Comparison of ENCODE assay signal across 14 cellular contexts in the genomic region with DNA sequence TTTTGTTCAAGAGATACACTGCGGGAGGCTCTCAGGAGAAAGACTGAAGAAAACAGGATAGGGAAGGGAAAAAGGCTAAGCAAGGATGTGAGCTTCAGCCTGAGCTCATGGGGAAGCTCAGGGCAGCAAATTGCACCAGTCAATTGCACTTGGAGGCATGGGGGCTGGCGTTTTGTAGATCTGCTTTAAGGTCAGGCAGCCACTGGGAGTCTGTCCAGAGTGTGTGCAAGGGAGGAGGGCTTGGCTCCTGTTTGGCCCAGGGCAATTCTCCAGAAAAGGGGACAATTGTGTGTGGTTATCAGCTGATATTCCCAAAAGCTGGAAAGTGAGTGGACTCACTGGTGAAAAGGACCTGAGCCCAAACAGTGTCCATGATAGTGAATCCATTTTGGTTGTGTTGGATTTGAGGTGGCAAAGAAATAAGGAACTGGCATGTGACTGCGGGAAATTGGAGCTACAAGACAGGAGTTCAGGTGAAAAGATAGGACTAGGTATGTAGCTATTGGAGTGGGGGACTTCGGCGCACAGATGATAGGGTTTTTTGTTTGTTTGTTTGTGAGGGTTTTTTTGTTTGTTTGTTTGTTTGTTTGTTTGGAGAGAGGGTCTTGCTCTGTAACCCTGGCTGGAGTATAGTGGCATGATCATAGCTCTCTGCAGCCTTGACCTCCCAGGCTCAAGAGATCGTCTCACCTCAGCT. TPM values are rescaled to one million over a fixed set of nuclear protein-coding genes. Genes with fewer than 3 reads are reported as not detected.
A peak's percentile ranks its signal among the peaks of the same experiment; 100 is the strongest.
DNase-seq lines count a peak whose midpoint lies in the region; ATAC-seq and TF ChIP-seq lines count a peak whose summit lies in the region.
"Had no signal": no experiment of that assay in that cellular context is flagged by ENCODE, and none has a peak within 500 bp of the region (broad histone marks: within the 10 kb centered on the region; RNA-seq: fewer than 3 reads in every experiment).

No MANE protein-coding gene starts in this region.

- H3K4me1 ChIP-seq in left ventricle myocardium inferior (peaks cover 54% of the 10 kb centered on the region), esophagus squamous epithelium (peaks cover 0 to 49% (median 29%) of the 10 kb centered on the region in 3 donors)

- intact Hi-C loops in activated naive CD4-positive, alpha-beta T cell treated with anti-CD3 and anti-CD28 coated beads for 36 hours (cut with micrococcal nuclease): no loop called here
- intact Hi-C loops in left ventricle myocardium inferior (cut with micrococcal nuclease): no loop called here
- intact Hi-C loops in esophagus squamous epithelium (cut with DNase I): no loop called here

- TF ChIP-seq CTCF in left ventricle myocardium inferior (IDR thresholded peaks at IDR 0.05; ENCODE audit: borderline replicate concordance): no peak
- TF ChIP-seq CTCF in esophagus squamous epithelium (IDR thresholded peaks at IDR 0.05): no peak

- CTCF ChIA-PET in activated naive CD4-positive, alpha-beta T cell treated with anti-CD3 and anti-CD28 coated beads for 36 hours (lab: Charles Lee): interaction anchor here (0.6 to 4.7 kb wide), 6 partner anchors 15 to 114 kb away, joined by 3 to 28 read pairs (median 4); a partner anchor contains a TSS

- DNase-seq in activated naive CD4-positive, alpha-beta T cell treated with anti-CD3 and anti-CD28 coated beads for 36 hours: no peak
- no peak for DNase-seq in activated naive CD4-positive, alpha-beta T cell treated with anti-CD3 and anti-CD28 coated beads, Interleukin-2, amount 50 U/mL, for 16 hours
- DNase-seq in left ventricle myocardium inferior (no peak), esophagus squamous epithelium (lab: John Stamatoyannopoulos, UW) (no peak)
- no peak for DNase-seq in stimulated activated effector memory CD8-positive, alpha-beta T cell treated with anti-CD3 and anti-CD28 coated beads, Interleukin-12 subunit alpha, Interleukin-12 subunit beta, amount 100 ng/mL, for 72 hours (ENCODE audit: low spot score in 2 of 2)
- DNase-seq in stimulated activated CD4-positive, alpha-beta T cell treated with anti-CD3 and anti-CD28 coated beads, Interleukin-4, amount 100 ng/mL, for 4 hours: no peak
- DNase-seq: activated naive CD4-positive, alpha-beta T cell treated with anti-CD3 and anti-CD28 coated beads, Interleukin-2, amount 10 ng/mL, durations not matched to agents 7 days and 5 days; NCI-H1417; NCI-H345 had no signal

- H3K4me3 Mint-ChIP-seq in activated naive CD4-positive, alpha-beta T cell treated with anti-CD3 and anti-CD28 coated beads for 36 hours: no peak overlapping the region
- peak overlapping the region; percentile 78 for H3K4me3 Mint-ChIP-seq in activated T-helper 17 cell treated with anti-CD3 and anti-CD28 coated beads, Interleukin-2, amount 50 U/mL, for 72 hours
- peak overlapping the region; percentile 66 for H3K4me3 Mint-ChIP-seq in stimulated activated effector memory CD8-positive, alpha-beta T cell treated with anti-CD3 and anti-CD28 coated beads, Interleukin-12 subunit alpha, Interleukin-12 subunit beta, amount 100 ng/mL, for 72 hours
- H3K4me3 Mint-ChIP-seq: activated naive CD4-positive, alpha-beta T cell treated with anti-CD3 and anti-CD28 coated beads, Interleukin-2, amount 10 ng/mL, durations not matched to agents 7 days and 5 days; IgD-negative memory B cell had no signal

- H3K4me3 ChIP-seq in left ventricle myocardium inferior (no peak overlapping the region), esophagus squamous epithelium (no peak overlapping the region)
- H3K4me3 ChIP-seq: esophagus muscularis mucosa had no signal

- no peaks in the 10 kb centered on the region for H3K36me3 Mint-ChIP-seq in activated naive CD4-positive, alpha-beta T cell treated with anti-CD3 and anti-CD28 coated beads for 36 hours (ENCODE audit: low read depth)
- peaks cover 19% of the 10 kb centered on the region for H3K36me3 Mint-ChIP-seq in activated T-helper 17 cell treated with anti-CD3 and anti-CD28 coated beads, Interleukin-2, amount 50 U/mL, for 72 hours (ENCODE audit: low read depth)
- peaks cover 27% of the 10 kb centered on the region for H3K36me3 Mint-ChIP-seq in stimulated activated effector memory CD8-positive, alpha-beta T cell treated with anti-CD3 and anti-CD28 coated beads, Interleukin-12 subunit alpha, Interleukin-12 subunit beta, amount 100 ng/mL, for 72 hours
- H3K36me3 Mint-ChIP-seq: activated naive CD4-positive, alpha-beta T cell treated with anti-CD3 and anti-CD28 coated beads, Interleukin-2, amount 10 ng/mL, durations not matched to agents 7 days and 5 days had no signal

- peaks cover 76% of the 10 kb centered on the region for H3K4me1 Mint-ChIP-seq in activated naive CD4-positive, alpha-beta T cell treated with anti-CD3 and anti-CD28 coated beads for 36 hours (ENCODE audit: low read depth)
- peaks cover 64% of the 10 kb centered on the region for H3K4me1 Mint-ChIP-seq in activated T-helper 17 cell treated with anti-CD3 and anti-CD28 coated beads, Interleukin-2, amount 50 U/mL, for 72 hours
- peaks cover 70% of the 10 kb centered on the region for H3K4me1 Mint-ChIP-seq in stimulated activated effector memory CD8-positive, alpha-beta T cell treated with anti-CD3 and anti-CD28 coated beads, Interleukin-12 subunit alpha, Interleukin-12 subunit beta, amount 100 ng/mL, for 72 hours

- H3K27me3 Mint-ChIP-seq in activated naive CD4-positive, alpha-beta T cell treated with anti-CD3 and anti-CD28 coated beads for 36 hours (ENCODE audit: low read depth): no peaks in the 10 kb centered on the region
- no peaks in the 10 kb centered on the region for H3K27me3 Mint-ChIP-seq in activated T-helper 17 cell treated with anti-CD3 and anti-CD28 coated beads, Interleukin-2, amount 50 U/mL, for 72 hours

- ATAC-seq in activated T-helper 17 cell treated with anti-CD3 and anti-CD28 coated beads, Interleukin-2, amount 50 U/mL, for 72 hours (replicated peaks): no peak
- no peak for ATAC-seq in stimulated activated effector memory CD8-positive, alpha-beta T cell treated with anti-CD3 and anti-CD28 coated beads, Interleukin-12 subunit alpha, Interleukin-12 subunit beta, amount 100 ng/mL, for 72 hours
- no peak for ATAC-seq in HG02938 (IDR thresholded peaks at IDR 0.05; ENCODE audit: unreplicated experiment)
- ATAC-seq: activated CD4-positive, CD25-positive, alpha-beta regulatory T cell treated with anti-CD3 and anti-CD28 coated beads, Interleukin-2, amount 50 U/mL, for 24 hours had no signal

- H3K36me3 ChIP-seq in left ventricle myocardium inferior (no peaks in the 10 kb centered on the region), esophagus squamous epithelium (no peaks in the 10 kb centered on the region)
- H3K36me3 ChIP-seq: esophagus muscularis mucosa had no signal

- peaks cover 1% of the 10 kb centered on the region for H3K9me3 Mint-ChIP-seq in activated naive CD4-positive, alpha-beta T cell treated with anti-CD3 and anti-CD28 coated beads for 36 hours
- H3K9me3 Mint-ChIP-seq in activated T-helper 17 cell treated with anti-CD3 and anti-CD28 coated beads, Interleukin-2, amount 50 U/mL, for 72 hours: peaks cover 3% of the 10 kb centered on the region
- no peaks in the 10 kb centered on the region for H3K9me3 Mint-ChIP-seq in stimulated activated effector memory CD8-positive, alpha-beta T cell treated with anti-CD3 and anti-CD28 coated beads, Interleukin-12 subunit alpha, Interleukin-12 subunit beta, amount 100 ng/mL, for 72 hours
- H3K9me3 Mint-ChIP-seq: activated naive CD4-positive, alpha-beta T cell treated with anti-CD3 and anti-CD28 coated beads, Interleukin-2, amount 10 ng/mL, durations not matched to agents 7 days and 5 days; IgD-negative memory B cell had no signal

- no peak for TF ChIP-seq POLR2A in esophagus squamous epithelium (IDR thresholded peaks at IDR 0.05)

- WGBS in esophagus squamous epithelium, 2 donors: 86 to 89% methylated on average over 6 of the region's 6 CpGs

- H3K9me3 ChIP-seq in left ventricle myocardium inferior (replicated peaks): no peaks in the 10 kb centered on the region
- no peaks in the 10 kb centered on the region for H3K9me3 ChIP-seq in esophagus squamous epithelium
- H3K9me3 ChIP-seq: esophagus muscularis mucosa had no signal

- H3K27me3 ChIP-seq in left ventricle myocardium inferior (ENCODE audit: low read depth): no peaks in the 10 kb centered on the region
- H3K27me3 ChIP-seq in esophagus squamous epithelium: no peaks in the 10 kb centered on the region
- H3K27me3 ChIP-seq: esophagus muscularis mucosa had no signal

- H3K27ac ChIP-seq in left ventricle myocardium inferior (replicated peaks): peak overlapping the region; percentile 32
- H3K27ac ChIP-seq in esophagus squamous epithelium: no peak overlapping the region
- H3K27ac ChIP-seq: esophagus muscularis mucosa had no signal

- H3K27ac Mint-ChIP-seq in activated naive CD4-positive, alpha-beta T cell treated with anti-CD3 and anti-CD28 coated beads for 36 hours: peak overlapping the region; percentile 97
- peak overlapping the region; percentile 95 for H3K27ac Mint-ChIP-seq in activated T-helper 17 cell treated with anti-CD3 and anti-CD28 coated beads, Interleukin-2, amount 50 U/mL, for 72 hours
- H3K27ac Mint-ChIP-seq in stimulated activated effector memory CD8-positive, alpha-beta T cell treated with anti-CD3 and anti-CD28 coated beads, Interleukin-12 subunit alpha, Interleukin-12 subunit beta, amount 100 ng/mL, for 72 hours: peak overlapping the region; percentile 95
- H3K27ac Mint-ChIP-seq: IgD-negative memory B cell had no signal

RNA-seq across cellular contexts. Expression of a gene that starts 22.3 kb away (rescaled TPM):
- total RNA-seq in activated naive CD4-positive, alpha-beta T cell treated with anti-CD3 and anti-CD28 coated beads for 36 hours: 10 to 100 TPM; 32.2 to 34.0 TPM
- total RNA-seq in activated T-helper 17 cell treated with anti-CD3 and anti-CD28 coated beads, Interleukin-2, amount 50 U/mL, for 72 hours: 100 to 1,000 TPM in 1 of 2 donors, 10 to 100 TPM in 1; 55.6 to 617 TPM
- total RNA-seq in left ventricle myocardium inferior (41.4 TPM), esophagus squamous epithelium (10 to 100 TPM; 41.4 to 87.9 (median 66.0) TPM)

RNA-seq across cellular contexts. Expression of a gene that starts 24.1 kb away (rescaled TPM):
- 100 to 1,000 TPM; 162 to 173 TPM for total RNA-seq in activated naive CD4-positive, alpha-beta T cell treated with anti-CD3 and anti-CD28 coated beads for 36 hours
- total RNA-seq in activated T-helper 17 cell treated with anti-CD3 and anti-CD28 coated beads, Interleukin-2, amount 50 U/mL, for 72 hours: 100 to 1,000 TPM; 152 to 161 TPM
- 223 TPM for total RNA-seq in left ventricle myocardium inferior
- 10 to 100 TPM; 46.7 to 88.8 (median 64.4) TPM for total RNA-seq in esophagus squamous epithelium

RNA-seq across cellular contexts. Expression of a gene that starts 46.5 kb away (rescaled TPM):
- 1,000 to 10,000 TPM; 1,781 to 1,838 TPM for total RNA-seq in activated naive CD4-positive, alpha-beta T cell treated with anti-CD3 and anti-CD28 coated beads for 36 hours
- total RNA-seq in activated T-helper 17 cell treated with anti-CD3 and anti-CD28 coated beads, Interleukin-2, amount 50 U/mL, for 72 hours: 1,000 to 10,000 TPM; 1,139 to 1,437 TPM
- total RNA-seq in left ventricle myocardium inferior: 187 TPM
- total RNA-seq in esophagus squamous epithelium: 100 to 1,000 TPM; 151 to 351 (median 255) TPM

RNA-seq across cellular contexts. Expression of a gene that starts 49.5 kb away (rescaled TPM):
- total RNA-seq in activated naive CD4-positive, alpha-beta T cell treated with anti-CD3 and anti-CD28 coated beads for 36 hours: 10 to 100 TPM; 84.1 to 84.8 TPM
- 10 to 100 TPM; 57.4 to 82.1 TPM for total RNA-seq in activated T-helper 17 cell treated with anti-CD3 and anti-CD28 coated beads, Interleukin-2, amount 50 U/mL, for 72 hours
- total RNA-seq in left ventricle myocardium inferior: 14.1 TPM
- total RNA-seq in esophagus squamous epithelium: 1 to 10 TPM; 2.4 to 7.4 (median 7.0) TPM
